In the genomic region with DNA sequence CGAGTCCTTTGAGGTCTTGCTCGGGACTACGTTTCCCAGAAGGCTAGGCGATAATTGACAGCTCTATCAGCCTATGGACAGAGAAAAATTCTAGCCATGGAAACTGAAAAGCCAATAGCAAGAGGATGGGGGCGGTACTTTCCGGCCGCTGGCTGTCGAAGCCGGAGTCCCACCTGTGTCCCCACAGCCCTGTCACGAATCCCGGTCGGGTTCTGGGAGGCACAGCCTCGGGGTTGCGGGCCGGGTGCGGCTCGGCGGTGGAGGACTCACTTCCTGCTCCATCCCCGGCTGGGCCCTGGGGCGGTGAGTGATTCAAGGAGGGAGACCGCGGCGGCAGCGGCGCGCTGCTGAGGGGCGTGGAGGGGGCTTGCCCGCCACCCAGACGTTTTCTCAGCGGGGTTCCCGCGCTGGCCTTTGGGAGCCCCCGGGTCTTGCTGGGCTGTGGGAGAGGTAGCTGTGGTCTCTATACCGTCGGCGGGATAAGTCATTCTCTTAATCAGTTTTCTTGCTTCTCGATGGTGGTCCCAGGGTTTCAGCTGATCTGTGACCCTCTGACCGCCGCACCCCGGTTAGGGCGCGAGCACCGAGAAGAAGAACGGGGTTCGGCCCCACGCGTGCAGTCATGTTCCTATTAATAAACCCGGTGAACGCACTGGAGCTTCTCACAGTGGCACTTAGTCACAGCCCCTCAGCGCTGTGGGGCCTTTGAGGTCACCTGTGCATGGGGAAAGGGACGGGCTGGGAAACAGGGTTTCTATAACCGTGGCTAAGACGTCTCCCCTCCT, we compare ENCODE assay signal across 8 cellular contexts. TPM values are rescaled to one million over a fixed set of nuclear protein-coding genes. Genes with fewer than 3 reads are reported as not detected.
A peak's percentile ranks its signal among the peaks of the same experiment; 100 is the strongest.
DNase-seq lines count a peak whose midpoint lies in the region; ATAC-seq and TF ChIP-seq lines count a peak whose summit lies in the region.

A gene (plus strand): TSS at position 176 of the 785 bp plus-strand sequence. CDS start 2,377 bp downstream, outside the sequence.

- TF ChIP-seq EP300 in stomach (IDR thresholded peaks at IDR 0.05), result no peak

- H2AFZ ChIP-seq in Loucy (ENCODE audit: low read length), result peak within 1 kb of the TSS; percentile 88

- H3K9me3 ChIP-seq in Loucy (ENCODE audit: insufficient read depth, low read depth, low read length) (no peaks in the 10 kb centered on the region), RWPE2 (ENCODE audit: severe bottlenecking) (no peaks in the 10 kb centered on the region), stomach (no peaks in the 10 kb centered on the region)

- H3K27ac Mint-ChIP-seq in neural crest cell (ENCODE audit: unreplicated experiment), result peak within 1 kb of the TSS; percentile 35

- no peaks in the 10 kb centered on the region for H3F3A ChIP-seq in Loucy (ENCODE audit: low read depth)

- no peaks in the 10 kb centered on the region for H4K20me1 ChIP-seq in Loucy (ENCODE audit: insufficient read depth, low read length, poor library complexity, severe bottlenecking)

- no peaks in the 10 kb centered on the region for H3K36me3 Mint-ChIP-seq in neural crest cell (ENCODE audit: low read depth)

- H3K9me3 Mint-ChIP-seq in neural crest cell, result no peaks in the 10 kb centered on the region

- TF ChIP-seq POLR2A in stomach (IDR thresholded peaks at IDR 0.05), result no peak

- H3K9ac ChIP-seq in Loucy (ENCODE audit: low read depth, low read length, poor library complexity, severe bottlenecking), result peak within 1 kb of the TSS; percentile 66

- H3K36me3 ChIP-seq in H7 (replicated peaks; ENCODE audit: control insufficient read depth, insufficient read depth, low read length), result no peaks in the 10 kb centered on the region
- no peaks in the 10 kb centered on the region for H3K36me3 ChIP-seq in Loucy (ENCODE audit: insufficient read depth, low read length)
- H3K36me3 ChIP-seq in RWPE2 (ENCODE audit: low read depth), result peaks cover 12% of the 10 kb centered on the region; the same call in 1 of the 2 replicates
- H3K36me3 ChIP-seq in stomach, result peaks cover 0 to 5% (median 0%) of the 10 kb centered on the region in 4 donors

- ATAC-seq in RWPE2 (ENCODE audit: low read depth), result peak; percentile 96

- H3K4me1 ChIP-seq in Loucy (ENCODE audit: insufficient read depth, low read length, poor library complexity, severe bottlenecking) (peaks cover 11% of the 10 kb centered on the region), RWPE2 (ENCODE audit: insufficient read depth, poor library complexity, severe bottlenecking) (peaks cover 18% of the 10 kb centered on the region), stomach (peaks cover 4 to 13% (median 12%) of the 10 kb centered on the region in 4 donors)

- 0 to 2% (median 1%) methylated on average over 30 to 53 of the region's 53 CpGs for WGBS in stomach, 5 donors

- peak within 1 kb of the TSS; percentile 39 for H3K27ac ChIP-seq in RWPE2 (ENCODE audit: poor library complexity, severe bottlenecking)
- peak within 1 kb of the TSS; percentile 59 to 84 (median 78) for H3K27ac ChIP-seq in stomach

- TF ChIP-seq CTCF in Loucy (conservative IDR thresholded peaks at IDR 0.05; ENCODE audit: low read length), result no peak
- no peak for TF ChIP-seq CTCF in RWPE2 (IDR thresholded peaks at IDR 0.05; ENCODE audit: poor library complexity, severe bottlenecking)
- no peak for TF ChIP-seq CTCF in foreskin fibroblast (IDR thresholded peaks at IDR 0.05; ENCODE audit: low read depth, low read length)
- no peak for TF ChIP-seq CTCF in neural crest cell (conservative IDR thresholded peaks at IDR 0.05)
- no peak for TF ChIP-seq CTCF in stomach (IDR thresholded peaks at IDR 0.05)

- DNase-seq in ELF-1 (ENCODE audit: low read depth, low spot score) (peak; percentile 98), H7 (peak; percentile 99), RWPE2 (ENCODE audit: low spot score) (peak; percentile 98), foreskin fibroblast (peak; percentile 87 to 96), neural crest cell (ENCODE audit: low read depth, low spot score) (peak; percentile 86), stomach (peak; percentile 95)
- peak; percentile 79 for DNase-seq in activated effector memory CD4-positive, alpha-beta T cell treated with Interleukin-2 at 50 U/mL for 16 hours

- peak within 1 kb of the TSS; percentile 95 for H3K4me3 Mint-ChIP-seq in neural crest cell

- H3K4me2 ChIP-seq in Loucy (ENCODE audit: low read depth, low read length, poor library complexity, severe bottlenecking), result peak within 1 kb of the TSS; percentile 87

- no peaks in the 10 kb centered on the region for H3K9me2 ChIP-seq in Loucy (replicated peaks; ENCODE audit: low read depth, low read length)

- H3K4me3 ChIP-seq in H7 (ENCODE audit: insufficient read depth, low read depth, low read length) (peak within 1 kb of the TSS; percentile 79), Loucy (ENCODE audit: low read length, poor library complexity, severe bottlenecking) (peak within 1 kb of the TSS; percentile 75), RWPE2 (ENCODE audit: severe bottlenecking) (peak within 1 kb of the TSS; percentile 56), foreskin fibroblast (ENCODE audit: low read depth in 1 of 2, low read length in 2 of 2) (peak within 1 kb of the TSS; percentile 72 to 75), stomach (peak within 1 kb of the TSS; percentile 71 to 89 (median 76))

- H3K79me2 ChIP-seq in Loucy (ENCODE audit: insufficient read depth, low read length), result no peaks in the 10 kb centered on the region

- H3K27me3 Mint-ChIP-seq in neural crest cell (ENCODE audit: low read depth), result peaks cover 2% of the 10 kb centered on the region

- H3K27me3 ChIP-seq in H7 (ENCODE audit: control insufficient read depth, insufficient read depth, low read length), result no peaks in the 10 kb centered on the region
- no peaks in the 10 kb centered on the region for H3K27me3 ChIP-seq in Loucy (ENCODE audit: insufficient read depth, low read length, poor library complexity, severe bottlenecking)
- no peaks in the 10 kb centered on the region for H3K27me3 ChIP-seq in RWPE2 (ENCODE audit: insufficient read depth, poor library complexity, severe bottlenecking)
- H3K27me3 ChIP-seq in stomach, result no peaks in the 10 kb centered on the region

- intact Hi-C loops in stomach (cut with DNase I; ENCODE audit: low total_unique reads), result no loop called here

- peaks cover 14% of the 10 kb centered on the region for H3K4me1 Mint-ChIP-seq in neural crest cell

RNA-seq across cellular contexts. Expression of the gene that starts here (rescaled TPM):
- 0.55 and 0.73 TPM in 2 replicates for total RNA-seq in H7 (2014; rRNA removed; shearing (Covaris generic))
- 5.9 and 6.2 TPM in 2 replicates for total RNA-seq in neural crest cell
- total RNA-seq in stomach, result 1 to 10 TPM in 4 of 5 donors, under 1 TPM in 1; 0.58 to 7.1 (median 2.9) TPM
- polyA plus RNA-seq in stomach, result 1 to 10 TPM in 2 of 3 donors, under 1 TPM in 1; 0.93 to 2.0 (median 1.2) TPM

Comparison
In these comparisons a context has a peak if more than half of its experiments do, and no peak if none do; other contexts are left out.
1. Peak in every context shown above with its lines: DNase-seq, ATAC-seq, H3K4me3 ChIP-seq and H3K27ac ChIP-seq.
2. Peak in DNase-seq and H3K4me3 ChIP-seq in H7; RNA of the gene not detected or under 1 TPM.